Comparison of ENCODE assay signal across 20 cellular contexts in genomic region chr20:59178983-59179595, GRCh38. TPM values are rescaled to one million over a fixed set of nuclear protein-coding genes. Genes with fewer than 3 reads are reported as not detected.
DNase-seq lines count a peak whose midpoint lies in the region; ATAC-seq, FAIRE-seq and TF ChIP-seq lines count a peak whose summit lies in the region.
"Had no signal": no experiment of that assay in that cellular context is flagged by ENCODE, and none has a peak within 500 bp of the region (broad histone marks: within the 10 kb centered on the region; RNA-seq: fewer than 3 reads in every experiment).

No MANE protein-coding gene starts in this region.

- no peak for TF ChIP-seq RAD21 in H1 (IDR thresholded peaks at IDR 0.05 in 1 of 2, conservative IDR thresholded peaks at IDR 0.05 in 1 of 2; ENCODE audit: low read depth in 2 of 2, low read length in 2 of 2)

- no peak overlapping the region for H2BK120ac ChIP-seq in H1 (replicated peaks; ENCODE audit: low read depth, low read length)

- TF ChIP-seq POLR2A in H1 (IDR thresholded peaks at IDR 0.05; ENCODE audit: control extremely low read depth in 1 of 2, low read depth in 2 of 2, low read length in 2 of 2): no peak

- H2AFZ ChIP-seq in H1 (ENCODE audit: low read length): 0 out of 2 replicates have a peak overlapping the region, but pooled peaks have one; percentile 22
- H2AFZ ChIP-seq: parathyroid adenoma had no signal

- no peak overlapping the region for H4K91ac ChIP-seq in H1 (replicated peaks; ENCODE audit: insufficient read length, low read length)

- CTCF ChIA-PET in activated CD4-positive, alpha-beta T cell treated with anti-CD3 and anti-CD28 coated beads, Interleukin-2, amount 10 ng/mL, durations not matched to agents 7 days and 5 days (lab: Charles Lee): interaction anchor here (1.2 to 2.0 kb wide), 2 partner anchors 16 to 29 kb away, joined by 3 to 5 read pairs; partner anchors contain the start of gene ZNF831
- CTCF ChIA-PET in T-cell (lab: Charles Lee): interaction anchor here in 1 of 2 donors (1.3 to 1.6 kb wide), 2 partner anchors 20 to 29 kb away, joined by 4 to 6 read pairs; no protein-coding TSS in a partner anchor
- CTCF ChIA-PET in H1 (lab: Charles Lee; ENCODE audit: partially characterized antibody): interaction anchor here (0.8 to 1.5 kb wide), 4 partner anchors 29 to 276 kb away, joined by 3 to 4 read pairs (median 4); no protein-coding TSS in a partner anchor
- CTCF ChIA-PET in Caco-2 (lab: Charles Lee): no interaction called here

- BruUV-seq in Caco-2 (replicated peaks; lab: Mats Ljungman, UMichigan): no TSS peak

- H3K4ac ChIP-seq in H1 (replicated peaks; ENCODE audit: insufficient read length, low read depth, low read length): no peak overlapping the region

- H3K79me2 ChIP-seq in H1 (ENCODE audit: control insufficient read depth in 1 of 2, insufficient read depth in 2 of 2, low read length in 2 of 2): no peaks in the 10 kb centered on the region
- H3K79me2 ChIP-seq: parathyroid adenoma had no signal

- no peaks in the 10 kb centered on the region for H3K4me1 ChIP-seq in H1 (replicated peaks in 1 of 4; ENCODE audit: control insufficient read depth in 3 of 4, insufficient read depth in 4 of 4, low read length in 3 of 4)
- H3K4me1 ChIP-seq in ascending aorta: no peaks in the 10 kb centered on the region
- no peaks in the 10 kb centered on the region for H3K4me1 ChIP-seq in Caco-2
- H3K4me1 ChIP-seq: A549, adrenal gland, parathyroid adenoma, SJSA1, upper lobe of left lung had no signal

- POLR2A ChIA-PET in activated CD4-positive, alpha-beta T cell treated with anti-CD3 and anti-CD28 coated beads, Interleukin-2, amount 10 ng/mL, durations not matched to agents 7 days and 5 days (lab: Charles Lee): no interaction called here
- POLR2A ChIA-PET in T-cell (lab: Charles Lee): interaction anchor here in 1 of 2 donors (0.6 kb wide), 1 partner anchor 13 kb away, joined by 4 read pairs; no protein-coding TSS in a partner anchor
- POLR2A ChIA-PET in H1 (lab: Charles Lee; ENCODE audit: partially characterized antibody): no interaction called here
- POLR2A ChIA-PET in Caco-2 (lab: Charles Lee): no interaction called here

- H3K4me2 ChIP-seq in H1 (ENCODE audit: insufficient read depth in 1 of 2, low read depth in 2 of 2, low read length in 2 of 2): no peak overlapping the region
- H3K4me2 ChIP-seq: A549 had no signal

- no peak for DNase-seq in activated CD4-positive, alpha-beta T cell treated with anti-CD3 and anti-CD28 coated beads, Interleukin-2, amount 10 ng/mL, durations not matched to agents 7 days and 5 days
- no peak for DNase-seq in activated CD4-positive, alpha-beta T cell treated with anti-CD3 and anti-CD28 coated beads for 1 hour
- DNase-seq in T-cell (no peak), H1 (ENCODE audit: low read depth in 1 of 2, low spot score in 2 of 2) (no peak), neural crest cell (ENCODE audit: low read depth, low spot score) (no peak), ascending aorta (ENCODE audit: low spot score in 2 of 2) (no peak), Caco-2 (no peak), activated gamma-delta T cell treated with Interleukin-2 at 50 U/mL for 16 hours (no peak)
- DNase-seq: adrenal gland; central memory CD4-positive, alpha-beta T cell; IMR-90; left colon; NCI-H2081 treated with DMSO at 0.1 percent for 48 hours; NCI-H524 treated with DMSO at 0.1 percent for 48 hours had no signal

- no peak overlapping the region for H3K23ac ChIP-seq in H1 (ENCODE audit: insufficient read length)

- no peaks in the 10 kb centered on the region for H3K9me3 ChIP-seq in H1 (ENCODE audit: insufficient read depth in 2 of 2, low read depth in 1 of 2, low read length in 1 of 2)
- H3K9me3 ChIP-seq in ascending aorta: no peaks in the 10 kb centered on the region
- no peaks in the 10 kb centered on the region for H3K9me3 ChIP-seq in Caco-2
- H3K9me3 ChIP-seq: A549, adrenal gland, SJSA1, upper lobe of left lung had no signal

- H3K27ac Mint-ChIP-seq in activated CD4-positive, alpha-beta T cell treated with anti-CD3 and anti-CD28 coated beads, Interleukin-2, amount 10 ng/mL, durations not matched to agents 7 days and 5 days: peak overlapping the region; percentile 94
- H3K27ac Mint-ChIP-seq in T-cell (peak overlapping the region; percentile 92 to 98), neural crest cell (ENCODE audit: unreplicated experiment) (peak overlapping the region; percentile 4), Caco-2 (ENCODE audit: unreplicated experiment) (no peak overlapping the region)
- H3K27ac Mint-ChIP-seq: CD14-positive monocyte had no signal

- H3K4me1 Mint-ChIP-seq in activated CD4-positive, alpha-beta T cell treated with anti-CD3 and anti-CD28 coated beads, Interleukin-2, amount 10 ng/mL, durations not matched to agents 7 days and 5 days: peaks cover 73% of the 10 kb centered on the region
- H3K4me1 Mint-ChIP-seq in T-cell (peaks cover 87 to 97% (median 94%) of the 10 kb centered on the region in 3 donors), neural crest cell (peaks cover 5% of the 10 kb centered on the region), Caco-2 (ENCODE audit: low read depth, unreplicated experiment) (no peaks in the 10 kb centered on the region)
- H3K4me1 Mint-ChIP-seq: CD14-positive monocyte had no signal

- no peaks in the 10 kb centered on the region for H4K20me1 ChIP-seq in H1 (replicated peaks in 1 of 2; ENCODE audit: control insufficient read depth in 1 of 2, insufficient read depth in 2 of 2, low read length in 2 of 2)

- H4K8ac ChIP-seq in H1 (ENCODE audit: extremely low read depth, insufficient read depth, low read length): no peak overlapping the region

- no peak overlapping the region for H3K4me3 ChIP-seq in H1 (ENCODE audit: extremely low read depth in 1 of 4, insufficient read depth in 2 of 4, low read depth in 3 of 4, low read length in 4 of 4)
- no peak overlapping the region for H3K4me3 ChIP-seq in ascending aorta
- no peak overlapping the region for H3K4me3 ChIP-seq in Caco-2 (ENCODE audit: low read depth, low read length)
- H3K4me3 ChIP-seq: A549, adrenal gland, SJSA1, upper lobe of left lung had no signal

- H2BK5ac ChIP-seq in H1 (ENCODE audit: low read depth, low read length): no peak overlapping the region

- H3K36me3 Mint-ChIP-seq in activated CD4-positive, alpha-beta T cell treated with anti-CD3 and anti-CD28 coated beads, Interleukin-2, amount 10 ng/mL, durations not matched to agents 7 days and 5 days (ENCODE audit: low read depth): peaks cover 79% of the 10 kb centered on the region
- peaks cover 69% of the 10 kb centered on the region for H3K36me3 Mint-ChIP-seq in T-cell
- no peaks in the 10 kb centered on the region for H3K36me3 Mint-ChIP-seq in neural crest cell (ENCODE audit: low read depth)
- no peaks in the 10 kb centered on the region for H3K36me3 Mint-ChIP-seq in Caco-2 (ENCODE audit: insufficient read depth, unreplicated experiment)
- H3K36me3 Mint-ChIP-seq: CD14-positive monocyte had no signal

- no peaks in the 10 kb centered on the region for H3K79me1 ChIP-seq in H1 (ENCODE audit: low read depth, low read length)

- FAIRE-seq in H1 (lab: Jason Lieb, UNC): no peak
- FAIRE-seq: A549 had no signal

- H3K4me3 Mint-ChIP-seq in activated CD4-positive, alpha-beta T cell treated with anti-CD3 and anti-CD28 coated beads, Interleukin-2, amount 10 ng/mL, durations not matched to agents 7 days and 5 days: no peak overlapping the region
- H3K4me3 Mint-ChIP-seq in T-cell: peak overlapping the region in 1 of 3 donors; percentile 71
- H3K4me3 Mint-ChIP-seq in neural crest cell: no peak overlapping the region
- no peak overlapping the region for H3K4me3 Mint-ChIP-seq in Caco-2 (ENCODE audit: unreplicated experiment)
- H3K4me3 Mint-ChIP-seq: CD14-positive monocyte had no signal

- H3K56ac ChIP-seq in H1 (replicated peaks; ENCODE audit: insufficient read length, low read depth, low read length): no peak overlapping the region

- H3K9me3 Mint-ChIP-seq in activated CD4-positive, alpha-beta T cell treated with anti-CD3 and anti-CD28 coated beads, Interleukin-2, amount 10 ng/mL, durations not matched to agents 7 days and 5 days: peaks cover 4% of the 10 kb centered on the region
- H3K9me3 Mint-ChIP-seq in T-cell (no peaks in the 10 kb centered on the region), neural crest cell (peaks cover 8% of the 10 kb centered on the region), Caco-2 (ENCODE audit: unreplicated experiment) (no peaks in the 10 kb centered on the region)

- no peak overlapping the region for H4K5ac ChIP-seq in H1 (ENCODE audit: insufficient read length, low read depth, low read length)

- H3K9ac ChIP-seq in H1 (replicated peaks in 1 of 4; ENCODE audit: extremely low read depth in 1 of 4, low read depth in 3 of 4, low read length in 3 of 4): no peak overlapping the region
- H3K9ac ChIP-seq: parathyroid adenoma had no signal

- H3K27ac ChIP-seq in H1 (ENCODE audit: low read depth, low read length): no peak overlapping the region
- no peak overlapping the region for H3K27ac ChIP-seq in ascending aorta
- H3K27ac ChIP-seq: A549, adrenal gland, parathyroid adenoma, SJSA1 had no signal

- H3K36me3 ChIP-seq in H1 (ENCODE audit: control insufficient read depth in 2 of 4, insufficient read depth in 4 of 4, low read length in 3 of 4) (no peaks in the 10 kb centered on the region), ascending aorta (no peaks in the 10 kb centered on the region), Caco-2 (ENCODE audit: control insufficient read depth, insufficient read depth, low read length) (no peaks in the 10 kb centered on the region)
- H3K36me3 ChIP-seq: adrenal gland, SJSA1, upper lobe of left lung had no signal

- H3K27me3 Mint-ChIP-seq in activated CD4-positive, alpha-beta T cell treated with anti-CD3 and anti-CD28 coated beads, Interleukin-2, amount 10 ng/mL, durations not matched to agents 7 days and 5 days: no peaks in the 10 kb centered on the region
- H3K27me3 Mint-ChIP-seq in T-cell: no peaks in the 10 kb centered on the region
- H3K27me3 Mint-ChIP-seq in neural crest cell (ENCODE audit: low read depth): no peaks in the 10 kb centered on the region
- H3K27me3 Mint-ChIP-seq in Caco-2 (ENCODE audit: insufficient read depth, unreplicated experiment): peaks cover 30% of the 10 kb centered on the region

- no peak overlapping the region for H2BK20ac ChIP-seq in H1 (ENCODE audit: low read length)

- H3K27me3 ChIP-seq in H1 (replicated peaks in 1 of 4; ENCODE audit: control insufficient read depth in 3 of 4, extremely low read depth in 1 of 4, insufficient read depth in 3 of 4, low read length in 3 of 4) (no peaks in the 10 kb centered on the region; a peak in 2 of 7 replicates), ascending aorta (no peaks in the 10 kb centered on the region), Caco-2 (replicated peaks; ENCODE audit: control insufficient read depth, insufficient read depth, low read length) (no peaks in the 10 kb centered on the region; the same call in 1 of the 2 replicates)
- H3K27me3 ChIP-seq: adrenal gland, SJSA1, upper lobe of left lung had no signal

- no peak overlapping the region for H3K18ac ChIP-seq in H1 (ENCODE audit: extremely low read depth, low read length)

- no peaks in the 10 kb centered on the region for H3K23me2 ChIP-seq in H1 (ENCODE audit: low read depth, low read length)

- WGBS in H1 (ENCODE audit: extremely low coverage in 1 of 2, insufficient coverage in 1 of 2, insufficient read length in 1 of 2, insufficient replicate concordance in 2 of 2, low coverage in 1 of 2, low lambda C conversion rate in 2 of 2, missing lambda C conversion rate in 1 of 2), 2 experiments: 90% methylated on average over 10 of the region's 10 CpGs; no CpG with 5 or more reads in 1 of the 2 experiments

- no peak for ATAC-seq in T-cell (replicated peaks in 1 of 4)
- ATAC-seq: A549, left colon had no signal

- H2AK5ac ChIP-seq in H1 (ENCODE audit: low read depth, low read length): no peak overlapping the region

- TF ChIP-seq CTCF in H1 (IDR thresholded peaks at IDR 0.05; ENCODE audit: control extremely low read depth in 1 of 3, insufficient read depth in 1 of 3, low read depth in 1 of 3, low read length in 3 of 3) (no peak), neural crest cell (conservative IDR thresholded peaks at IDR 0.05) (no peak), ascending aorta (IDR thresholded peaks at IDR 0.05) (no peak), Caco-2 (IDR thresholded peaks at IDR 0.05; ENCODE audit: insufficient read depth in 1 of 2, low read depth in 1 of 2, low read length in 1 of 2, severe bottlenecking in 1 of 2, unreplicated experiment in 1 of 2) (no peak)

- H3K14ac ChIP-seq in H1 (ENCODE audit: insufficient read length): no peak overlapping the region

- no peak overlapping the region for H2BK15ac ChIP-seq in H1 (ENCODE audit: low read length)

- intact Hi-C loops in ascending aorta (cut with DNase I): no loop called here
- intact Hi-C loops in Caco-2 (cut with micrococcal nuclease; ENCODE audit: unreplicated experiment): no loop called here

- no peak overlapping the region for H2BK12ac ChIP-seq in H1 (ENCODE audit: low read depth, low read length)

- no peak for TF ChIP-seq EP300 in H1 (IDR thresholded peaks at IDR 0.05; ENCODE audit: borderline replicate concordance in 1 of 2, low read depth in 2 of 2, low read length in 2 of 2)

RNA-seq across cellular contexts. Expression of gene ZNF831, which starts 15.5 kb away (rescaled TPM):
- 10 to 100 TPM; 10.3 to 10.4 TPM for total RNA-seq in activated CD4-positive, alpha-beta T cell treated with anti-CD3 and anti-CD28 coated beads, Interleukin-2, amount 10 ng/mL, durations not matched to agents 7 days and 5 days
- total RNA-seq in T-cell: 10 to 100 TPM; 23.1 to 48.0 (median 29.7) TPM
- total RNA-seq in H1 (2021; fragmentation: NEBNext Ultra II Directional; extraction: Animal tissue kit (Norgen Biotek cat#: 25700)): not detected in 2 replicates
- under 0.01 TPM in 1 of 2 replicates, not detected in the other for polyA plus RNA-seq in H1 (2011; rRNA removed)
- not detected for polyA plus RNA-seq in H1 (2011; cell fraction: cytosol; rRNA removed)
- not detected for polyA plus RNA-seq in H1 (2011; cell fraction: nucleus; rRNA removed)
- polyA plus RNA-seq in H1 (2012, experiment 1 of 2): not detected in 4 replicates
- not detected for polyA plus RNA-seq in H1 (2012, experiment 2 of 2)
- under 0.01 TPM for polyA plus RNA-seq in H1 (2013, experiment 1 of 2)
- under 0.01 TPM for polyA plus RNA-seq in H1 (2013, experiment 2 of 2)
- not detected in 2 replicates for polyA minus RNA-seq in H1 (2011; rRNA and poly(A)+ RNA removed)
- polyA minus RNA-seq in H1 (2011; cell fraction: cytosol; rRNA and poly(A)+ RNA removed): not detected
- not detected for polyA minus RNA-seq in H1 (2011; cell fraction: nucleus; rRNA and poly(A)+ RNA removed)
- not detected in 2 replicates for total RNA-seq in neural crest cell
- 0.53 TPM for total RNA-seq in ascending aorta
- not detected in 2 replicates for total RNA-seq in Caco-2 (2022)
- total RNA-seq: Daoy, IMR-90, SJSA1 had no signal
- polyA plus RNA-seq: A549, IMR-90 had no signal
